ENCODE assay signal across 21 cellular contexts in genomic region chrX:134933248-134933647, GRCh38. TPM values are rescaled to one million over a fixed set of nuclear protein-coding genes. Genes with fewer than 3 reads are reported as not detected.
DNase-seq lines count a peak whose midpoint lies in the region; ATAC-seq and TF ChIP-seq lines count a peak whose summit lies in the region.
"Had no signal": no experiment of that assay in that cellular context is flagged by ENCODE, and none has a peak within 500 bp of the region (broad histone marks: within the 10 kb centered on the region; RNA-seq: fewer than 3 reads in every experiment).

No MANE protein-coding gene starts in this region.

- 61% methylated on average over 5 of the region's 5 CpGs for WGBS in esophagus muscularis mucosa

- intact Hi-C loops in esophagus muscularis mucosa (cut with DNase I): no loop called here

- no peaks in the 10 kb centered on the region for H3K79me2 ChIP-seq in osteoblast (ENCODE audit: insufficient read depth, low read length)

- H3K9me3 ChIP-seq in esophagus muscularis mucosa (no peaks in the 10 kb centered on the region), osteoblast (ENCODE audit: low read depth, low read length) (no peaks in the 10 kb centered on the region)
- H3K9me3 ChIP-seq: HAP-1, upper lobe of right lung had no signal

- TF ChIP-seq POLR2A in esophagus muscularis mucosa (IDR thresholded peaks at IDR 0.05; ENCODE audit: low read depth): no peak

- H3K27ac ChIP-seq in esophagus muscularis mucosa (replicated peaks in 1 of 4) (peak overlapping the region in 3 of 4 donors; percentile 22 to 52 (median 41)), osteoblast (ENCODE audit: low read depth, low read length) (peak overlapping the region; percentile 70)
- H3K27ac ChIP-seq: 22Rv1, upper lobe of right lung had no signal

- ATAC-seq in GM21360 (IDR thresholded peaks at IDR 0.05; ENCODE audit: unreplicated experiment): no peak
- ATAC-seq: upper lobe of right lung had no signal

- H3K27me3 ChIP-seq in esophagus muscularis mucosa: no peaks in the 10 kb centered on the region
- no peaks in the 10 kb centered on the region for H3K27me3 ChIP-seq in osteoblast (ENCODE audit: insufficient read depth, low read length)
- H3K27me3 ChIP-seq: upper lobe of right lung had no signal

- H3K4me3 ChIP-seq in esophagus muscularis mucosa (no peak overlapping the region), osteoblast (ENCODE audit: insufficient read depth, low read length) (no peak overlapping the region)
- H3K4me3 ChIP-seq: HAP-1, upper lobe of right lung had no signal

- H2AFZ ChIP-seq in osteoblast (ENCODE audit: low read length): no peak overlapping the region

- no peaks in the 10 kb centered on the region for H3K36me3 ChIP-seq in esophagus muscularis mucosa
- H3K36me3 ChIP-seq in osteoblast (ENCODE audit: insufficient read depth, low read length): no peaks in the 10 kb centered on the region
- H3K36me3 ChIP-seq: HAP-1, upper lobe of right lung had no signal

- DNase-seq in DMS 273 (lab: John Stamatoyannopoulos, UW; ENCODE audit: unreplicated experiment) (peak; percentile 51), DMS 273 treated with DMSO at 0.1 percent for 48 hours (lab: John Stamatoyannopoulos, UW) (no peak), NCI-H226 (peak; percentile 56), esophagus muscularis mucosa (ENCODE audit: extremely low spot score) (no peak), osteoblast (ENCODE audit: insufficient read length, low spot score, missing footprints) (no peak), NCI-H1417 (lab: John Stamatoyannopoulos, UW) (no peak), NK-92 (lab: John Stamatoyannopoulos, UW; ENCODE audit: unreplicated experiment) (no peak)
- DNase-seq: activated naive CD8-positive, alpha-beta T cell treated with anti-CD3 and anti-CD28 coated beads for 36 hours; Calu3; kidney; mesendoderm; NCI-H2081 treated with DMSO at 0.1 percent for 48 hours; NCI-H526 treated with DMSO at 0.1 percent for 48 hours; nephron progenitor cell; OCI-M1; stimulated activated CD4-positive, alpha-beta T cell treated with anti-CD3 and anti-CD28 coated beads, Interleukin-4, amount 100 ng/mL, for 4 hours; upper lobe of right lung had no signal

- TF ChIP-seq EP300 in esophagus muscularis mucosa (IDR thresholded peaks at IDR 0.05): no peak

- no peaks in the 10 kb centered on the region for H4K20me1 ChIP-seq in osteoblast (ENCODE audit: insufficient read depth, low read length)

- peak overlapping the region; percentile 3 for H3K4me2 ChIP-seq in osteoblast (ENCODE audit: insufficient read depth, low read length)

- TF ChIP-seq CTCF in esophagus muscularis mucosa (IDR thresholded peaks at IDR 0.05): no peak
- TF ChIP-seq CTCF in osteoblast (IDR thresholded peaks at IDR 0.05; ENCODE audit: extremely low read depth, low read depth, low read length): no peak

- H3K4me1 ChIP-seq in esophagus muscularis mucosa (peaks cover 0 to 30% (median 12%) of the 10 kb centered on the region in 4 donors), osteoblast (ENCODE audit: insufficient read depth, low read length) (peaks cover 16% of the 10 kb centered on the region)
- H3K4me1 ChIP-seq: HAP-1, upper lobe of right lung had no signal

RNA-seq across cellular contexts. Expression of gene MOSPD1, which starts 18.2 kb away (rescaled TPM):
- total RNA-seq in esophagus muscularis mucosa (10 to 100 TPM; 10.8 to 18.1 (median 12.7) TPM), osteoblast (43.3 and 46.0 TPM in 2 replicates)

RNA-seq across cellular contexts. Expression of gene SMIM10, which starts 57.5 kb away (rescaled TPM):
- total RNA-seq in esophagus muscularis mucosa (10 to 100 TPM in 3 of 4 donors, 1 to 10 TPM in 1; 8.9 to 12.9 (median 11.6) TPM), osteoblast (7.1 and 8.0 TPM in 2 replicates)
- total RNA-seq: bronchial epithelial cell had no signal

Comparison
In these comparisons a context has a peak if more than half of its experiments do, and no peak if none do; other contexts are left out.
1. DNase-seq: peak in DMS 273 (single experiment) and NCI-H226 (single experiment); none in DMS 273 treated with DMSO at 0.1 percent for 48 hours (single experiment), esophagus muscularis mucosa (single experiment), osteoblast (single experiment), NCI-H1417 (0 of 3) and NK-92 (single experiment).